ENCODE assay signal across 23 cellular contexts in genomic region chr2:45316576-45317338, GRCh38.
"Had no signal": no experiment of that assay in that cellular context is flagged by ENCODE, and none has a peak within 500 bp of the region (broad histone marks: within the 10 kb centered on the region; RNA-seq: fewer than 3 reads in every experiment).

No MANE protein-coding gene starts in this region.

- ATAC-seq: gastrocnemius medialis, right lobe of liver had no signal

- H3K4me1 Mint-ChIP-seq: activated naive CD4-positive, alpha-beta T cell treated with anti-CD3 and anti-CD28 coated beads, Interleukin-2, amount 50 U/mL, for 24 hours; naive B cell; stimulated activated memory B cell treated with anti-CD40 and anti-IgM and Interleukin-4, amounts not matched to agents 10 μg/mL and 1 μg/mL and 100 μg/mL, for 72 hours had no signal

- H3K27ac Mint-ChIP-seq: activated naive CD4-positive, alpha-beta T cell treated with anti-CD3 and anti-CD28 coated beads, Interleukin-2, amount 50 U/mL, for 24 hours; naive B cell; stimulated activated memory B cell treated with anti-CD40 and anti-IgM and Interleukin-4, amounts not matched to agents 10 μg/mL and 1 μg/mL and 100 μg/mL, for 72 hours; type B pancreatic cell had no signal

- DNase-seq: activated CD4-positive, alpha-beta T cell treated with anti-CD3 and anti-CD28 coated beads for 1 hour; activated CD4-positive, alpha-beta T cell treated with anti-CD3 and anti-CD28 coated beads, Interleukin-2, amount 50 U/mL, for 1 hour; activated gamma-delta T cell treated with Interleukin-2 at 50 U/mL for 16 hours; activated T-cell treated with anti-CD3 and anti-CD28 coated beads, Interleukin-2, amount 50 U/mL, for 1 hour; anterior cingulate cortex; cerebellar nuclear complex; esophagus squamous epithelium; gastrocnemius medialis; heart left ventricle; islet precursor cell; left cardiac atrium; naive B cell; nucleus accumbens; right lobe of liver; stimulated activated CD4-positive, alpha-beta T cell treated with anti-CD3 and anti-CD28 coated beads, Interleukin-15, amount 100 ng/mL, for 24 hours; stomach; T-helper 9 cell had no signal

- H3K4me2 ChIP-seq: smooth muscle cell had no signal

- H3K36me3 Mint-ChIP-seq: activated naive CD4-positive, alpha-beta T cell treated with anti-CD3 and anti-CD28 coated beads, Interleukin-2, amount 50 U/mL, for 24 hours; naive B cell; stimulated activated memory B cell treated with anti-CD40 and anti-IgM and Interleukin-4, amounts not matched to agents 10 μg/mL and 1 μg/mL and 100 μg/mL, for 72 hours; type B pancreatic cell had no signal

- H3K27me3 ChIP-seq: breast epithelium, esophagus squamous epithelium, gastrocnemius medialis, heart left ventricle, right lobe of liver, stomach had no signal

- H3K4me3 ChIP-seq: breast epithelium, coronary artery, esophagus squamous epithelium, gastrocnemius medialis, heart left ventricle, right lobe of liver, smooth muscle cell, stomach had no signal

- H3K36me3 ChIP-seq: breast epithelium, esophagus squamous epithelium, gastrocnemius medialis, heart left ventricle, right lobe of liver, stomach had no signal

- H3K9me3 Mint-ChIP-seq: activated naive CD4-positive, alpha-beta T cell treated with anti-CD3 and anti-CD28 coated beads, Interleukin-2, amount 50 U/mL, for 24 hours; stimulated activated memory B cell treated with anti-CD40 and anti-IgM and Interleukin-4, amounts not matched to agents 10 μg/mL and 1 μg/mL and 100 μg/mL, for 72 hours had no signal

- H3K27ac ChIP-seq: breast epithelium, coronary artery, esophagus squamous epithelium, gastrocnemius medialis, heart left ventricle, right lobe of liver, stomach had no signal

- H3K9me3 ChIP-seq: esophagus squamous epithelium, gastrocnemius medialis, right lobe of liver, stomach had no signal

- H3K4me1 ChIP-seq: breast epithelium, esophagus squamous epithelium, gastrocnemius medialis, heart left ventricle, stomach had no signal

- H3K4me3 Mint-ChIP-seq: activated naive CD4-positive, alpha-beta T cell treated with anti-CD3 and anti-CD28 coated beads, Interleukin-2, amount 50 U/mL, for 24 hours; naive B cell; stimulated activated memory B cell treated with anti-CD40 and anti-IgM and Interleukin-4, amounts not matched to agents 10 μg/mL and 1 μg/mL and 100 μg/mL, for 72 hours; type B pancreatic cell had no signal
